1 cellular context compared by ENCODE assay signal in genomic region chr4:17810260-17811077, GRCh38.
TF ChIP-seq lines count a peak whose summit lies in the region.

Gene DCAF16 (minus strand): TSS chr4:17810757. CDS start chr4:17804141, 6,616 bp downstream.
Gene NCAPG (plus strand): TSS chr4:17810979. CDS start chr4:17811078, 99 bp downstream.

TF ChIP-seq in HepG2, 621 proteins besides CTCF, POLR2A, EP300 and RAD21 (continued from another document and continues in another):
- TF ChIP-seq ZNF703 (CRISPR knock-in tag; IDR thresholded peaks at IDR 0.05; ENCODE audit: borderline replicate concordance) (peak; percentile 70; the same call in 1 of the 2 replicates), YY1 (IDR thresholded peaks at IDR 0.05; ENCODE audit: insufficient read depth, insufficient replicate concordance, low read depth, low read length) (no peak), ERF (CRISPR knock-in tag; IDR thresholded peaks at IDR 0.05) (peak; percentile 75), ZBTB49 (CRISPR knock-in tag; IDR thresholded peaks at IDR 0.05; ENCODE audit: borderline replicate concordance) (no peak), RFXAP (CRISPR knock-in tag; IDR thresholded peaks at IDR 0.05; ENCODE audit: borderline replicate concordance) (peak; percentile 64), MLX (CRISPR knock-in tag; IDR thresholded peaks at IDR 0.05) (peak; percentile 39; the same call in 1 of the 2 replicates), IRX3 (CRISPR knock-in tag; IDR thresholded peaks at IDR 0.05; ENCODE audit: borderline replicate concordance, low read depth) (peak; percentile 93), MBD4 (IDR thresholded peaks at IDR 0.05; ENCODE audit: borderline replicate concordance, low read length) (no peak), FOXM1 (CRISPR knock-in tag; IDR thresholded peaks at IDR 0.05) (peak; percentile 74; the same call in 1 of the 2 replicates), ZNF792 (CRISPR knock-in tag; IDR thresholded peaks at IDR 0.05) (peak; percentile 41), MTF2 (CRISPR knock-in tag; IDR thresholded peaks at IDR 0.05; ENCODE audit: borderline replicate concordance) (no peak), KDM1A (CRISPR knock-in tag; IDR thresholded peaks at IDR 0.05) (no peak), ZNF772 (CRISPR knock-in tag; IDR thresholded peaks at IDR 0.05) (peak; percentile 93), MTF1 (CRISPR knock-in tag; IDR thresholded peaks at IDR 0.05) (0 out of 2 replicates have a peak, but pooled peaks have one; percentile 69), NBN (conservative IDR thresholded peaks at IDR 0.05) (no peak), PRDM10 (CRISPR knock-in tag; IDR thresholded peaks at IDR 0.05; ENCODE audit: low read depth) (no peak), ZFP62 (CRISPR knock-in tag; IDR thresholded peaks at IDR 0.05) (no peak), FOXC1 (CRISPR knock-in tag; IDR thresholded peaks at IDR 0.05; ENCODE audit: borderline replicate concordance) (peak; percentile 64; the same call in 1 of the 2 replicates), IRF1 (CRISPR knock-in tag; IDR thresholded peaks at IDR 0.05; ENCODE audit: low read depth) (0 out of 2 replicates have a peak, but pooled peaks have one; percentile 29), ZNF570 (CRISPR knock-in tag; IDR thresholded peaks at IDR 0.05; ENCODE audit: borderline replicate concordance) (0 out of 2 replicates have a peak, but pooled peaks have one; percentile 30), MEIS1 (CRISPR knock-in tag; IDR thresholded peaks at IDR 0.05; ENCODE audit: borderline replicate concordance) (peak; percentile 47; the same call in 1 of the 2 replicates), GLMP (CRISPR knock-in tag; IDR thresholded peaks at IDR 0.05; ENCODE audit: borderline replicate concordance) (no peak), ZKSCAN8 (CRISPR knock-in tag; IDR thresholded peaks at IDR 0.05; ENCODE audit: borderline replicate concordance) (no peak), RFX5 (IDR thresholded peaks at IDR 0.05; ENCODE audit: low read depth, low read length) (no peak), ZNF260 (CRISPR knock-in tag; IDR thresholded peaks at IDR 0.05; ENCODE audit: borderline replicate concordance, low read depth) (no peak), ZNF550 (CRISPR knock-in tag; IDR thresholded peaks at IDR 0.05; ENCODE audit: borderline replicate concordance) (no peak), ZNF773 (CRISPR knock-in tag; IDR thresholded peaks at IDR 0.05; ENCODE audit: borderline replicate concordance) (no peak), ZNF280B (CRISPR knock-in tag; IDR thresholded peaks at IDR 0.05; ENCODE audit: borderline replicate concordance) (peak; percentile 75; the same call in 1 of the 2 replicates), TAF1 (CRISPR knock-in tag; IDR thresholded peaks at IDR 0.05) (peak; percentile 91), CBFB (CRISPR knock-in tag; IDR thresholded peaks at IDR 0.05) (no peak), KLF16 (CRISPR knock-in tag; IDR thresholded peaks at IDR 0.05) (peak in 1 of 2 experiments; percentile 89; a peak in 2 of 4 replicates), SALL1 (CRISPR knock-in tag; IDR thresholded peaks at IDR 0.05) (peak; percentile 86), ZZZ3 (CRISPR knock-in tag; IDR thresholded peaks at IDR 0.05; ENCODE audit: borderline replicate concordance) (peak; percentile 54; the same call in 1 of the 2 replicates), ZNF629 (CRISPR knock-in tag; conservative IDR thresholded peaks at IDR 0.05) (no peak), TCF7 (IDR thresholded peaks at IDR 0.05; ENCODE audit: low read depth) (no peak), ZNF160 (CRISPR knock-in tag; IDR thresholded peaks at IDR 0.05) (no peak), ISL2 (CRISPR knock-in tag; IDR thresholded peaks at IDR 0.05) (0 out of 2 replicates have a peak, but pooled peaks have one; percentile 23), ZNF768 (CRISPR knock-in tag; IDR thresholded peaks at IDR 0.05) (no peak), DDIT3 (CRISPR knock-in tag; IDR thresholded peaks at IDR 0.05) (no peak), ZNF740 (CRISPR knock-in tag; IDR thresholded peaks at IDR 0.05) (no peak; the same call in 1 of the 2 replicates), NFYB (CRISPR knock-in tag; IDR thresholded peaks at IDR 0.05) (peak; percentile 65), PAWR (CRISPR knock-in tag; IDR thresholded peaks at IDR 0.05; ENCODE audit: borderline replicate concordance) (no peak), KDM4B (CRISPR knock-in tag; IDR thresholded peaks at IDR 0.05) (no peak), PHF8 (CRISPR knock-in tag; IDR thresholded peaks at IDR 0.05) (peak; percentile 97), ZNF232 (CRISPR knock-in tag; IDR thresholded peaks at IDR 0.05; ENCODE audit: borderline replicate concordance) (peak; percentile 66; the same call in 1 of the 2 replicates), POGZ (CRISPR knock-in tag; IDR thresholded peaks at IDR 0.05) (peak; percentile 97), HINFP (CRISPR knock-in tag; IDR thresholded peaks at IDR 0.05; ENCODE audit: low read depth) (peak; percentile 53; the same call in 1 of the 2 replicates), MTA1 (CRISPR knock-in tag; IDR thresholded peaks at IDR 0.05; ENCODE audit: borderline replicate concordance) (peak; percentile 26; the same call in 1 of the 2 replicates), NR2F1 (CRISPR knock-in tag; IDR thresholded peaks at IDR 0.05) (no peak), TARDBP (CRISPR knock-in tag; IDR thresholded peaks at IDR 0.05) (peak; percentile 78), POLR2G (IDR thresholded peaks at IDR 0.05; ENCODE audit: low read depth, low read length) (peak; percentile 97), SRSF9 (IDR thresholded peaks at IDR 0.05; ENCODE audit: borderline replicate concordance, insufficient read depth, low read depth, low read length, poor library complexity, severe bottlenecking) (no peak), EZH2 (conservative IDR thresholded peaks at IDR 0.05; ENCODE audit: low read depth, low read length) (no peak), ZNF7 (CRISPR knock-in tag; IDR thresholded peaks at IDR 0.05) (no peak), ZNF282 (IDR thresholded peaks at IDR 0.05; ENCODE audit: partially characterized antibody) (no peak), ZBTB7A (CRISPR knock-in tag; IDR thresholded peaks at IDR 0.05) (no peak; the same call in 1 of the 2 replicates), PPARG (CRISPR knock-in tag; conservative IDR thresholded peaks at IDR 0.05) (peak; percentile 37; the same call in 1 of the 2 replicates)
- TF ChIP-seq, protein P1, sequence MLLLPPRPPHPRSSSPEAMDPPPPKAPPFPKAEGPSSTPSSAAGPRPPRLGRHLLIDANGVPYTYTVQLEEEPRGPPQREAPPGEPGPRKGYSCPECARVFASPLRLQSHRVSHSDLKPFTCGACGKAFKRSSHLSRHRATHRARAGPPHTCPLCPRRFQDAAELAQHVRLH (CRISPR knock-in tag; IDR thresholded peaks at IDR 0.05; ENCODE audit: borderline replicate concordance, low read depth) = no peak
- TF ChIP-seq, protein P2, sequence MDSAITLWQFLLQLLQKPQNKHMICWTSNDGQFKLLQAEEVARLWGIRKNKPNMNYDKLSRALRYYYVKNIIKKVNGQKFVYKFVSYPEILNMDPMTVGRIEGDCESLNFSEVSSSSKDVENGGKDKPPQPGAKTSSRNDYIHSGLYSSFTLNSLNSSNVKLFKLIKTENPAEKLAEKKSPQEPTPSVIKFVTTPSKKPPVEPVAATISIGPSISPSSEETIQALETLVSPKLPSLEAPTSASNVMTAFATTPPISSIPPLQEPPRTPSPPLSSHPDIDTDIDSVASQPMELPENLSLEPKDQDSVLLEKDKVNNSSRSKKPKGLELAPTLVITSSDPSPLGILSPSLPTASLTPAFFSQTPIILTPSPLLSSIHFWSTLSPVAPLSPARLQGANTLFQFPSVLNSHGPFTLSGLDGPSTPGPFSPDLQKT (CRISPR knock-in tag; IDR thresholded peaks at IDR 0.05; ENCODE audit: borderline replicate concordance) = peak; percentile 34; the same call in 1 of the 2 replicates
